Comparison of ENCODE assay signal across 11 cellular contexts in genomic region chr9:14221558-14221957, GRCh38.
DNase-seq lines count a peak whose midpoint lies in the region; ATAC-seq and TF ChIP-seq lines count a peak whose summit lies in the region.
"Had no signal": no experiment of that assay in that cellular context is flagged by ENCODE, and none has a peak within 500 bp of the region (broad histone marks: within the 10 kb centered on the region; RNA-seq: fewer than 3 reads in every experiment).

No MANE protein-coding gene starts in this region.

- DNase-seq in GM03348 (ENCODE audit: low spot score) (peak; percentile 64), fibroblast of the conjunctiva (ENCODE audit: low read depth) (peak; percentile 72), pulmonary artery endothelial cell (ENCODE audit: low read depth, low spot score) (peak; percentile 75), SKM-1 (lab: John Stamatoyannopoulos, UW; ENCODE audit: unreplicated experiment) (no peak)
- DNase-seq in activated CD4-positive, alpha-beta memory T cell treated with anti-CD3 and anti-CD28 coated beads, Interleukin-2, amount 10 ng/mL, durations not matched to agents 7 days and 5 days = no peak
- DNase-seq: T-cell had no signal

- no peaks in the 10 kb centered on the region for H3K27me3 Mint-ChIP-seq in activated CD4-positive, alpha-beta memory T cell treated with anti-CD3 and anti-CD28 coated beads, Interleukin-2, amount 10 ng/mL, durations not matched to agents 7 days and 5 days
- H3K27me3 Mint-ChIP-seq: activated naive CD8-positive, alpha-beta T cell; memory B cell; T-cell had no signal

- CTCF ChIA-PET in activated CD4-positive, alpha-beta memory T cell treated with anti-CD3 and anti-CD28 coated beads, Interleukin-2, amount 10 ng/mL, durations not matched to agents 7 days and 5 days (lab: Charles Lee) = no interaction called here

- POLR2A ChIA-PET in activated CD4-positive, alpha-beta memory T cell treated with anti-CD3 and anti-CD28 coated beads, Interleukin-2, amount 10 ng/mL, durations not matched to agents 7 days and 5 days (lab: Charles Lee) = no interaction called here

- no peak overlapping the region for H3K27ac Mint-ChIP-seq in activated CD4-positive, alpha-beta memory T cell treated with anti-CD3 and anti-CD28 coated beads, Interleukin-2, amount 10 ng/mL, durations not matched to agents 7 days and 5 days
- H3K27ac Mint-ChIP-seq: activated naive CD8-positive, alpha-beta T cell; memory B cell; T-cell had no signal

- no peaks in the 10 kb centered on the region for H3K36me3 Mint-ChIP-seq in activated CD4-positive, alpha-beta memory T cell treated with anti-CD3 and anti-CD28 coated beads, Interleukin-2, amount 10 ng/mL, durations not matched to agents 7 days and 5 days (ENCODE audit: low read depth)
- H3K36me3 Mint-ChIP-seq: activated naive CD8-positive, alpha-beta T cell; memory B cell; T-cell had no signal

- no peaks in the 10 kb centered on the region for H3K9me3 Mint-ChIP-seq in activated CD4-positive, alpha-beta memory T cell treated with anti-CD3 and anti-CD28 coated beads, Interleukin-2, amount 10 ng/mL, durations not matched to agents 7 days and 5 days

- ATAC-seq in SK-N-SH treated with all-trans-retinoic acid at 6 μM for 48 hours = peak; percentile 90
- no peak for ATAC-seq in HG03196 (IDR thresholded peaks at IDR 0.05; ENCODE audit: unreplicated experiment)
- no peak for ATAC-seq in GM21528 (IDR thresholded peaks at IDR 0.05; ENCODE audit: low FRiP score, unreplicated experiment)
- ATAC-seq: T-cell had no signal

- no peaks in the 10 kb centered on the region for H3K4me1 Mint-ChIP-seq in activated CD4-positive, alpha-beta memory T cell treated with anti-CD3 and anti-CD28 coated beads, Interleukin-2, amount 10 ng/mL, durations not matched to agents 7 days and 5 days
- H3K4me1 Mint-ChIP-seq: memory B cell, T-cell had no signal

- H3K4me3 Mint-ChIP-seq in activated CD4-positive, alpha-beta memory T cell treated with anti-CD3 and anti-CD28 coated beads, Interleukin-2, amount 10 ng/mL, durations not matched to agents 7 days and 5 days = no peak overlapping the region
- H3K4me3 Mint-ChIP-seq: activated naive CD8-positive, alpha-beta T cell; memory B cell; T-cell had no signal

TF ChIP-seq in SK-N-SH treated with all-trans-retinoic acid at 6 μM for 48 hours, 23 proteins besides CTCF, POLR2A, EP300 and RAD21:
- TF ChIP-seq CREB5 (CRISPR knock-in tag; IDR thresholded peaks at IDR 0.05; ENCODE audit: low read depth) (peak; percentile 49; the same call in 1 of the 2 replicates), PPARA (CRISPR knock-in tag; IDR thresholded peaks at IDR 0.05; ENCODE audit: borderline replicate concordance) (no peak), PATZ1 (CRISPR knock-in tag; IDR thresholded peaks at IDR 0.05; ENCODE audit: borderline replicate concordance) (no peak), ISL1 (CRISPR knock-in tag; IDR thresholded peaks at IDR 0.05) (peak; percentile 83)
TF ChIP-seq in SK-N-SH treated with all-trans-retinoic acid at 6 μM for 48 hours: peak in this region for 2.

Comparison
In these comparisons a context has a peak if more than half of its experiments do, and no peak if none do; other contexts are left out.
1. DNase-seq: peak in GM03348 (single experiment), fibroblast of the conjunctiva (single experiment) and pulmonary artery endothelial cell (single experiment); none in SKM-1 (single experiment) and activated CD4-positive, alpha-beta memory T cell treated with anti-CD3 and anti-CD28 coated beads, Interleukin-2, amount 10 ng/mL, durations not matched to agents 7 days and 5 days (single experiment).